Comparison of ENCODE assay signal across 27 cellular contexts in genomic region chr17:76667356-76667755, GRCh38. TPM values are rescaled to one million over a fixed set of nuclear protein-coding genes. Genes with fewer than 3 reads are reported as not detected.
DNase-seq lines count a peak whose midpoint lies in the region; ATAC-seq, FAIRE-seq and TF ChIP-seq lines count a peak whose summit lies in the region.
"Had no signal": no experiment of that assay in that cellular context is flagged by ENCODE, and none has a peak within 500 bp of the region (broad histone marks: within the 10 kb centered on the region; RNA-seq: fewer than 3 reads in every experiment).

No MANE protein-coding gene starts in this region.

- H3K27me3 Mint-ChIP-seq in type B pancreatic cell = no peaks in the 10 kb centered on the region
- H3K27me3 Mint-ChIP-seq in activated CD4-positive, alpha-beta T cell treated with anti-CD3 and anti-CD28 coated beads for 36 hours = no peaks in the 10 kb centered on the region
- peaks cover 0 to 7% (median 0%) of the 10 kb centered on the region in 5 donors for H3K27me3 Mint-ChIP-seq in naive thymus-derived CD8-positive, alpha-beta T cell

- WGBS in HepG2 (ENCODE audit: low lambda C conversion rate) = 55% methylated on average over 4 of the region's 4 CpGs
- 83% methylated on average over 3 of the region's 4 CpGs for WGBS in right lobe of liver (ENCODE audit: insufficient coverage, low coverage, low lambda C conversion rate, missing lambda C conversion rate)
- 70 to 79% methylated on average over 2 to 4 of the region's 4 CpGs for WGBS in esophagus squamous epithelium, 2 donors

- no peak overlapping the region for H3K4me3 Mint-ChIP-seq in type B pancreatic cell
- H3K4me3 Mint-ChIP-seq in activated CD4-positive, alpha-beta T cell treated with anti-CD3 and anti-CD28 coated beads for 36 hours = no peak overlapping the region
- no peak overlapping the region for H3K4me3 Mint-ChIP-seq in naive thymus-derived CD8-positive, alpha-beta T cell
- H3K4me3 Mint-ChIP-seq: CD8-positive, alpha-beta T cell had no signal

- peak overlapping the region; percentile 34 for H3K27ac Mint-ChIP-seq in type B pancreatic cell
- H3K27ac Mint-ChIP-seq in activated CD4-positive, alpha-beta T cell treated with anti-CD3 and anti-CD28 coated beads for 36 hours = no peak overlapping the region
- no peak overlapping the region for H3K27ac Mint-ChIP-seq in naive thymus-derived CD8-positive, alpha-beta T cell
- H3K27ac Mint-ChIP-seq: CD8-positive, alpha-beta T cell had no signal

- H4K20me1 ChIP-seq in HepG2 (ENCODE audit: insufficient read depth, low read length) = no peaks in the 10 kb centered on the region
- no peaks in the 10 kb centered on the region for H4K20me1 ChIP-seq in osteoblast (ENCODE audit: insufficient read depth, low read length)

- H3K9me3 Mint-ChIP-seq in type B pancreatic cell = peaks cover 6% of the 10 kb centered on the region
- H3K9me3 Mint-ChIP-seq in activated CD4-positive, alpha-beta T cell treated with anti-CD3 and anti-CD28 coated beads for 36 hours (ENCODE audit: low read depth) = no peaks in the 10 kb centered on the region
- H3K9me3 Mint-ChIP-seq in naive thymus-derived CD8-positive, alpha-beta T cell = no peaks in the 10 kb centered on the region
- H3K9me3 Mint-ChIP-seq: CD8-positive, alpha-beta T cell had no signal

- H3K27ac ChIP-seq in HepG2 (ENCODE audit: extremely low read length, insufficient read depth, low read length) (no peak overlapping the region), right lobe of liver (no peak overlapping the region), esophagus squamous epithelium (peak overlapping the region; percentile 44 to 79 (median 66)), osteoblast (ENCODE audit: low read depth, low read length) (no peak overlapping the region)
- H3K27ac ChIP-seq: PC-9 had no signal

- H3K36me3 ChIP-seq in HepG2 (replicated peaks in 1 of 2; ENCODE audit: control insufficient read depth in 1 of 2, insufficient read depth in 2 of 2, low read length in 2 of 2) (no peaks in the 10 kb centered on the region), right lobe of liver (no peaks in the 10 kb centered on the region), esophagus squamous epithelium (no peaks in the 10 kb centered on the region), osteoblast (ENCODE audit: insufficient read depth, low read length) (no peaks in the 10 kb centered on the region)

- FAIRE-seq in HepG2 (lab: Jason Lieb, UNC) = no peak
- FAIRE-seq: GM12891 had no signal

- POLR2A ChIA-PET in HepG2 (lab: Yijun Ruan, JAX) = no interaction called here
- POLR2A ChIA-PET in activated CD4-positive, alpha-beta T cell treated with anti-CD3 and anti-CD28 coated beads for 36 hours (lab: Charles Lee) = interaction anchor here (0.7 kb wide), 1 partner anchor 22 kb away, joined by 4 read pairs; no protein-coding TSS in a partner anchor
- POLR2A ChIA-PET in naive thymus-derived CD8-positive, alpha-beta T cell (lab: Charles Lee) = interaction anchor here (0.7 kb wide), 3 partner anchors 44 to 174 kb away, joined by 3 to 6 read pairs (median 3); no protein-coding TSS in a partner anchor

- peaks cover 33% of the 10 kb centered on the region for H3K4me1 ChIP-seq in HepG2 (ENCODE audit: insufficient read depth, low read length)
- peaks cover 0 to 6% (median under 1%) of the 10 kb centered on the region in 4 donors for H3K4me1 ChIP-seq in right lobe of liver
- peaks cover 5 to 60% (median 31%) of the 10 kb centered on the region in 3 donors for H3K4me1 ChIP-seq in esophagus squamous epithelium
- peaks cover 3% of the 10 kb centered on the region for H3K4me1 ChIP-seq in osteoblast (ENCODE audit: insufficient read depth, low read length)

- in situ Hi-C loops in HepG2 (cut with HindIII; ENCODE audit: extremely low pct_ligation_motif_present, low pct_unique_long_range_greater_than_20kb) = no loop called here

- TF ChIP-seq POLR2A in HepG2 (IDR thresholded peaks at IDR 0.05; ENCODE audit: insufficient read depth in 1 of 2, low read depth in 2 of 2, low read length in 2 of 2) (no peak), right lobe of liver (IDR thresholded peaks at IDR 0.05) (no peak), esophagus squamous epithelium (IDR thresholded peaks at IDR 0.05) (no peak)

- TF ChIP-seq CTCF in HepG2 (CRISPR knock-in tag; IDR thresholded peaks at IDR 0.05) = no peak
- no peak for TF ChIP-seq CTCF in right lobe of liver (IDR thresholded peaks at IDR 0.05)
- no peak for TF ChIP-seq CTCF in esophagus squamous epithelium (IDR thresholded peaks at IDR 0.05)
- no peak for TF ChIP-seq CTCF in osteoblast (IDR thresholded peaks at IDR 0.05; ENCODE audit: extremely low read depth, low read depth, low read length)
- no peak for TF ChIP-seq CTCF in type B pancreatic cell (conservative IDR thresholded peaks at IDR 0.05)

- H2AFZ ChIP-seq in HepG2 (ENCODE audit: low read length) = no peak overlapping the region
- no peak overlapping the region for H2AFZ ChIP-seq in osteoblast (ENCODE audit: low read length)
- H2AFZ ChIP-seq: PC-9 had no signal

- intact Hi-C loops in HepG2 (cut with micrococcal nuclease; ENCODE audit: unreplicated experiment) = no loop called here
- intact Hi-C loops in right lobe of liver (cut with DNase I) = no loop called here
- intact Hi-C loops in esophagus squamous epithelium (cut with DNase I) = no loop called here
- intact Hi-C loops in activated CD4-positive, alpha-beta T cell treated with anti-CD3 and anti-CD28 coated beads for 36 hours (cut with DNase I, micrococcal nuclease) = no loop called here

- TF ChIP-seq EP300 in HepG2 (IDR thresholded peaks at IDR 0.05; ENCODE audit: low read depth in 2 of 2, low read length in 2 of 2) = no peak
- TF ChIP-seq EP300 in HepG2 (CRISPR knock-in tag; IDR thresholded peaks at IDR 0.05; ENCODE audit: borderline replicate concordance) = no peak

- TF ChIP-seq RAD21 in HepG2 (CRISPR knock-in tag; IDR thresholded peaks at IDR 0.05) = no peak

- no peaks in the 10 kb centered on the region for H3K9me3 ChIP-seq in HepG2 (ENCODE audit: low read length)
- H3K9me3 ChIP-seq in right lobe of liver = no peaks in the 10 kb centered on the region
- H3K9me3 ChIP-seq in esophagus squamous epithelium = no peaks in the 10 kb centered on the region
- H3K9me3 ChIP-seq in osteoblast (ENCODE audit: low read depth, low read length) = no peaks in the 10 kb centered on the region

- no peak for DNase-seq in HepG2 (ENCODE audit: low spot score)
- DNase-seq in right lobe of liver = no peak
- DNase-seq in esophagus squamous epithelium (lab: John Stamatoyannopoulos, UW) = no peak
- peak; percentile 5 for DNase-seq in osteoblast (ENCODE audit: insufficient read length, low spot score, missing footprints)
- no peak for DNase-seq in type B pancreatic cell (ENCODE audit: extremely low spot score, unreplicated experiment)
- no peak for DNase-seq in activated CD4-positive, alpha-beta T cell treated with anti-CD3 and anti-CD28 coated beads for 36 hours
- no peak for DNase-seq in activated CD8-positive, alpha-beta memory T cell treated with anti-CD3 and anti-CD28 coated beads for 24 hours
- DNase-seq in naive thymus-derived CD8-positive, alpha-beta T cell = no peak
- DNase-seq: 8988T; AML-193; C1 segment of cervical spinal cord; Calu3; CD8-positive, alpha-beta T cell; DMS153; GOT3; KG1; NCI-H1092 treated with DMSO at 0.1 percent for 48 hours; NCI-H1436 treated with DMSO at 0.1 percent for 48 hours; NCI-H1930; NCI-H2227 treated with DMSO at 0.1 percent for 48 hours; NCI-H510A treated with DMSO at 0.1 percent for 48 hours; NCI-H748 treated with DMSO at 0.1 percent for 48 hours; PC-9; SIG-M5 had no signal

- BruUV-seq in HepG2 (replicated peaks; lab: Mats Ljungman, UMichigan) = no TSS peak

- peaks cover 35% of the 10 kb centered on the region for H3K4me1 Mint-ChIP-seq in type B pancreatic cell (ENCODE audit: unreplicated experiment)
- peaks cover 19% of the 10 kb centered on the region for H3K4me1 Mint-ChIP-seq in activated CD4-positive, alpha-beta T cell treated with anti-CD3 and anti-CD28 coated beads for 36 hours
- peaks cover 17 to 30% (median 26%) of the 10 kb centered on the region in 4 donors for H3K4me1 Mint-ChIP-seq in naive thymus-derived CD8-positive, alpha-beta T cell

- no peak overlapping the region for H3K4me3 ChIP-seq in HepG2 (replicated peaks in 1 of 3; ENCODE audit: insufficient read depth in 1 of 3, low read depth in 2 of 3, low read length in 3 of 3)
- no peak overlapping the region for H3K4me3 ChIP-seq in right lobe of liver
- no peak overlapping the region for H3K4me3 ChIP-seq in esophagus squamous epithelium
- no peak overlapping the region for H3K4me3 ChIP-seq in osteoblast (ENCODE audit: insufficient read depth, low read length)
- H3K4me3 ChIP-seq: PC-9 had no signal

- H3K4me2 ChIP-seq in HepG2 (ENCODE audit: low read depth, low read length) (peak overlapping the region; percentile 15; the same call in 1 of the 2 replicates), osteoblast (ENCODE audit: insufficient read depth, low read length) (no peak overlapping the region)
- H3K4me2 ChIP-seq: PC-9 had no signal

- H3K27me3 ChIP-seq in HepG2 (ENCODE audit: control insufficient read depth in 1 of 2, insufficient read depth in 2 of 2, low read length in 2 of 2) (no peaks in the 10 kb centered on the region; a peak in 1 of 5 replicates), right lobe of liver (no peaks in the 10 kb centered on the region), esophagus squamous epithelium (no peaks in the 10 kb centered on the region), osteoblast (ENCODE audit: insufficient read depth, low read length) (peaks cover 6% of the 10 kb centered on the region)

- no peaks in the 10 kb centered on the region for H3K36me3 Mint-ChIP-seq in type B pancreatic cell
- H3K36me3 Mint-ChIP-seq in activated CD4-positive, alpha-beta T cell treated with anti-CD3 and anti-CD28 coated beads for 36 hours (ENCODE audit: low read depth) = no peaks in the 10 kb centered on the region
- H3K36me3 Mint-ChIP-seq in naive thymus-derived CD8-positive, alpha-beta T cell = no peaks in the 10 kb centered on the region
- H3K36me3 Mint-ChIP-seq: CD8-positive, alpha-beta T cell had no signal

- no peak overlapping the region for H3K9ac ChIP-seq in HepG2 (ENCODE audit: insufficient read depth, low read depth, low read length)

- no peaks in the 10 kb centered on the region for H3K79me2 ChIP-seq in HepG2 (ENCODE audit: insufficient read depth, low read length)
- no peaks in the 10 kb centered on the region for H3K79me2 ChIP-seq in osteoblast (ENCODE audit: insufficient read depth, low read length)

- ATAC-seq in HepG2 (no peak), right lobe of liver (no peak)
- ATAC-seq in activated CD4-positive, alpha-beta T cell treated with anti-CD3 and anti-CD28 coated beads for 36 hours = no peak
- ATAC-seq in naive thymus-derived CD8-positive, alpha-beta T cell = no peak
- ATAC-seq: CD8-positive, alpha-beta T cell; HCT116 had no signal

- CTCF ChIA-PET in HepG2 (lab: Yijun Ruan, JAX; ENCODE audit: low intra/inter-chr PET ratio, low total read pairs) = no interaction called here
- CTCF ChIA-PET in activated CD4-positive, alpha-beta T cell treated with anti-CD3 and anti-CD28 coated beads for 36 hours (lab: Charles Lee) = interaction anchor here (0.5 to 1.0 kb wide), 4 partner anchors 14 to 275 kb away, joined by 3 to 4 read pairs (median 3); no protein-coding TSS in a partner anchor

RNA-seq across cellular contexts. Expression of gene ST6GALNAC1, which starts 23.8 kb away (rescaled TPM):
- total RNA-seq in HepG2 (2016; rRNA removed; fragmentation: Illumina TruSeq; extraction: Trizol) (not detected in 2 replicates), right lobe of liver (1 to 10 TPM in 1 of 6 experiments, under 1 TPM in 2, not detected in 3; 0.42 to 1.4 (median 0.62) TPM), esophagus squamous epithelium (10 to 100 TPM; 10.6 to 63.3 (median 32.7) TPM), osteoblast (0.72 TPM in 1 of 2 replicates, not detected in the other), type B pancreatic cell (ENCODE audit: low replicate concordance) (10.3 and 17.3 TPM in 2 replicates)
- not detected in 2 replicates for total RNA-seq in HepG2 (2016; cell fraction: cytosol; rRNA removed; fragmentation: Illumina TruSeq; extraction: Trizol; ENCODE audit: low read depth)
- not detected in 2 replicates for total RNA-seq in HepG2 (2016; cell fraction: insoluble cytoplasmic fraction; rRNA removed; fragmentation: Illumina TruSeq; extraction: Trizol)
- total RNA-seq in HepG2 (2016; cell fraction: membrane; rRNA removed; fragmentation: Illumina TruSeq; extraction: Trizol) = not detected in 2 replicates
- not detected in 2 replicates for total RNA-seq in HepG2 (2016; cell fraction: nucleus; rRNA removed; fragmentation: Illumina TruSeq; extraction: Trizol)
- not detected in 2 replicates for polyA plus RNA-seq in HepG2 (2011; rRNA removed)
- polyA plus RNA-seq in HepG2 (2011; cell fraction: cytosol; rRNA removed) = not detected in 2 replicates
- polyA plus RNA-seq in HepG2 (2011; cell fraction: nucleus; rRNA removed) = not detected in 2 replicates
- polyA plus RNA-seq in HepG2 (2012) = not detected in 2 replicates
- not detected in 2 replicates for polyA plus RNA-seq in HepG2 (2016; cell fraction: cytosol; fragmentation: Illumina TruSeq; extraction: Trizol; ENCODE audit: low read depth)
- not detected in 2 replicates for polyA plus RNA-seq in HepG2 (2016; cell fraction: insoluble cytoplasmic fraction; fragmentation: Illumina TruSeq; extraction: Trizol; ENCODE audit: low read depth)
- not detected in 2 replicates for polyA plus RNA-seq in HepG2 (2016; cell fraction: membrane; fragmentation: Illumina TruSeq; extraction: Trizol; ENCODE audit: low read depth)
- polyA plus RNA-seq in HepG2 (2016; cell fraction: nucleus; fragmentation: Illumina TruSeq; extraction: Trizol; ENCODE audit: insufficient read depth, low read depth) = not detected in 2 replicates
- 0.36 and 9.8 TPM in 2 replicates for polyA minus RNA-seq in HepG2 (2011; rRNA and poly(A)+ RNA removed; ENCODE audit: low replicate concordance)
- polyA minus RNA-seq in HepG2 (2011; cell fraction: cytosol; rRNA and poly(A)+ RNA removed) = not detected in 2 replicates
- polyA minus RNA-seq in HepG2 (2011; cell fraction: nucleus; rRNA and poly(A)+ RNA removed) = not detected in 2 replicates
- under 1 TPM; 0.88 to 0.89 TPM for total RNA-seq in activated CD4-positive, alpha-beta T cell treated with anti-CD3 and anti-CD28 coated beads for 36 hours
- total RNA-seq in naive thymus-derived CD8-positive, alpha-beta T cell = not detected
- polyA plus RNA-seq in naive thymus-derived CD8-positive, alpha-beta T cell = under 1 TPM in 2 of 3 donors, not detected in 1; 0.07 to 0.52 TPM
- total RNA-seq: CD8-positive, alpha-beta T cell; G401 had no signal

RNA-seq across cellular contexts. Expression of gene MXRA7, which starts 43.4 kb away (rescaled TPM):
- total RNA-seq in HepG2 (2016; rRNA removed; fragmentation: Illumina TruSeq; extraction: Trizol) (28.0 and 44.8 TPM in 2 replicates), right lobe of liver (10 to 100 TPM in 5 of 6 experiments, 1 to 10 TPM in 1; 7.7 to 25.4 (median 15.3) TPM), esophagus squamous epithelium (100 to 1,000 TPM in 1 of 4 donors, 10 to 100 TPM in 3; 11.0 to 116 (median 39.2) TPM), osteoblast (352 and 388 TPM in 2 replicates), type B pancreatic cell (ENCODE audit: low replicate concordance) (43.4 and 75.0 TPM in 2 replicates)
- 22.8 and 24.5 TPM in 2 replicates for total RNA-seq in HepG2 (2016; cell fraction: cytosol; rRNA removed; fragmentation: Illumina TruSeq; extraction: Trizol; ENCODE audit: low read depth)
- total RNA-seq in HepG2 (2016; cell fraction: insoluble cytoplasmic fraction; rRNA removed; fragmentation: Illumina TruSeq; extraction: Trizol) = 30.0 and 44.9 TPM in 2 replicates
- total RNA-seq in HepG2 (2016; cell fraction: membrane; rRNA removed; fragmentation: Illumina TruSeq; extraction: Trizol) = 51.0 and 58.7 TPM in 2 replicates
- 30.0 and 37.9 TPM in 2 replicates for total RNA-seq in HepG2 (2016; cell fraction: nucleus; rRNA removed; fragmentation: Illumina TruSeq; extraction: Trizol)
- 112 and 139 TPM in 2 replicates for polyA plus RNA-seq in HepG2 (2011; rRNA removed)
- 75.0 and 131 TPM in 2 replicates for polyA plus RNA-seq in HepG2 (2011; cell fraction: cytosol; rRNA removed)
- 36.3 and 45.0 TPM in 2 replicates for polyA plus RNA-seq in HepG2 (2011; cell fraction: nucleus; rRNA removed)
- polyA plus RNA-seq in HepG2 (2012) = 131 and 138 TPM in 2 replicates
- polyA plus RNA-seq in HepG2 (2016; cell fraction: cytosol; fragmentation: Illumina TruSeq; extraction: Trizol; ENCODE audit: low read depth) = 36.6 and 41.1 TPM in 2 replicates
- polyA plus RNA-seq in HepG2 (2016; cell fraction: insoluble cytoplasmic fraction; fragmentation: Illumina TruSeq; extraction: Trizol; ENCODE audit: low read depth) = 37.7 and 42.0 TPM in 2 replicates
- 56.2 and 59.4 TPM in 2 replicates for polyA plus RNA-seq in HepG2 (2016; cell fraction: membrane; fragmentation: Illumina TruSeq; extraction: Trizol; ENCODE audit: low read depth)
- 59.5 and 60.5 TPM in 2 replicates for polyA plus RNA-seq in HepG2 (2016; cell fraction: nucleus; fragmentation: Illumina TruSeq; extraction: Trizol; ENCODE audit: insufficient read depth, low read depth)
- polyA minus RNA-seq in HepG2 (2011; rRNA and poly(A)+ RNA removed; ENCODE audit: low replicate concordance) = 21.9 and 76.0 TPM in 2 replicates
- 38.4 and 70.8 TPM in 2 replicates for polyA minus RNA-seq in HepG2 (2011; cell fraction: cytosol; rRNA and poly(A)+ RNA removed)
- polyA minus RNA-seq in HepG2 (2011; cell fraction: nucleus; rRNA and poly(A)+ RNA removed) = 18.8 and 29.5 TPM in 2 replicates
- total RNA-seq in activated CD4-positive, alpha-beta T cell treated with anti-CD3 and anti-CD28 coated beads for 36 hours = 10 to 100 TPM; 18.4 to 20.2 TPM
- 10 to 100 TPM; 13.9 to 16.3 TPM for total RNA-seq in naive thymus-derived CD8-positive, alpha-beta T cell
- 10 to 100 TPM in 1 of 3 donors, 1 to 10 TPM in 2; 2.2 to 25.3 (median 5.4) TPM for polyA plus RNA-seq in naive thymus-derived CD8-positive, alpha-beta T cell

RNA-seq across cellular contexts. Expression of gene JMJD6, which starts 59.0 kb away (rescaled TPM):
- total RNA-seq in HepG2 (2016; rRNA removed; fragmentation: Illumina TruSeq; extraction: Trizol) (41.0 and 49.1 TPM in 2 replicates), right lobe of liver (10 to 100 TPM in 5 of 6 experiments, 1 to 10 TPM in 1; 10.0 to 15.8 (median 11.1) TPM), esophagus squamous epithelium (10 to 100 TPM; 13.0 to 17.2 (median 16.7) TPM), osteoblast (18.8 and 21.5 TPM in 2 replicates), type B pancreatic cell (ENCODE audit: low replicate concordance) (23.6 and 35.4 TPM in 2 replicates)
- total RNA-seq in HepG2 (2016; cell fraction: cytosol; rRNA removed; fragmentation: Illumina TruSeq; extraction: Trizol; ENCODE audit: low read depth) = 9.7 and 10.0 TPM in 2 replicates
- 41.7 and 48.0 TPM in 2 replicates for total RNA-seq in HepG2 (2016; cell fraction: insoluble cytoplasmic fraction; rRNA removed; fragmentation: Illumina TruSeq; extraction: Trizol)
- total RNA-seq in HepG2 (2016; cell fraction: membrane; rRNA removed; fragmentation: Illumina TruSeq; extraction: Trizol) = 15.3 and 17.9 TPM in 2 replicates
- 24.8 and 26.0 TPM in 2 replicates for total RNA-seq in HepG2 (2016; cell fraction: nucleus; rRNA removed; fragmentation: Illumina TruSeq; extraction: Trizol)
- polyA plus RNA-seq in HepG2 (2011; rRNA removed) = 33.6 and 36.0 TPM in 2 replicates
- polyA plus RNA-seq in HepG2 (2011; cell fraction: cytosol; rRNA removed) = 25.2 and 31.5 TPM in 2 replicates
- polyA plus RNA-seq in HepG2 (2011; cell fraction: nucleus; rRNA removed) = 43.8 and 48.7 TPM in 2 replicates
- 37.4 and 57.9 TPM in 2 replicates for polyA plus RNA-seq in HepG2 (2012)
- 7.4 and 7.7 TPM in 2 replicates for polyA plus RNA-seq in HepG2 (2016; cell fraction: cytosol; fragmentation: Illumina TruSeq; extraction: Trizol; ENCODE audit: low read depth)
- 47.9 and 48.6 TPM in 2 replicates for polyA plus RNA-seq in HepG2 (2016; cell fraction: insoluble cytoplasmic fraction; fragmentation: Illumina TruSeq; extraction: Trizol; ENCODE audit: low read depth)
- 11.8 and 11.9 TPM in 2 replicates for polyA plus RNA-seq in HepG2 (2016; cell fraction: membrane; fragmentation: Illumina TruSeq; extraction: Trizol; ENCODE audit: low read depth)
- 37.6 and 45.3 TPM in 2 replicates for polyA plus RNA-seq in HepG2 (2016; cell fraction: nucleus; fragmentation: Illumina TruSeq; extraction: Trizol; ENCODE audit: insufficient read depth, low read depth)
- 14.9 and 21.3 TPM in 2 replicates for polyA minus RNA-seq in HepG2 (2011; rRNA and poly(A)+ RNA removed; ENCODE audit: low replicate concordance)
- 13.4 and 16.7 TPM in 2 replicates for polyA minus RNA-seq in HepG2 (2011; cell fraction: cytosol; rRNA and poly(A)+ RNA removed)
- 10.3 and 15.4 TPM in 2 replicates for polyA minus RNA-seq in HepG2 (2011; cell fraction: nucleus; rRNA and poly(A)+ RNA removed)
- 10 to 100 TPM; 51.3 to 65.5 TPM for total RNA-seq in activated CD4-positive, alpha-beta T cell treated with anti-CD3 and anti-CD28 coated beads for 36 hours
- 10 to 100 TPM; 36.6 to 37.8 TPM for total RNA-seq in naive thymus-derived CD8-positive, alpha-beta T cell
- 10 to 100 TPM; 10.2 to 34.2 (median 14.4) TPM for polyA plus RNA-seq in naive thymus-derived CD8-positive, alpha-beta T cell

RNA-seq across cellular contexts. Expression of gene METTL23, which starts 59.3 kb away (rescaled TPM):
- 39.7 and 39.9 TPM in 2 replicates for total RNA-seq in HepG2 (2016; rRNA removed; fragmentation: Illumina TruSeq; extraction: Trizol)
- total RNA-seq in HepG2 (2016; cell fraction: cytosol; rRNA removed; fragmentation: Illumina TruSeq; extraction: Trizol; ENCODE audit: low read depth) = 13.8 and 15.1 TPM in 2 replicates
- 40.1 and 40.8 TPM in 2 replicates for total RNA-seq in HepG2 (2016; cell fraction: insoluble cytoplasmic fraction; rRNA removed; fragmentation: Illumina TruSeq; extraction: Trizol)
- total RNA-seq in HepG2 (2016; cell fraction: membrane; rRNA removed; fragmentation: Illumina TruSeq; extraction: Trizol) = 23.4 and 26.9 TPM in 2 replicates
- 28.8 and 32.4 TPM in 2 replicates for total RNA-seq in HepG2 (2016; cell fraction: nucleus; rRNA removed; fragmentation: Illumina TruSeq; extraction: Trizol)
- 85.4 and 104 TPM in 2 replicates for polyA plus RNA-seq in HepG2 (2011; rRNA removed)
- 54.2 and 65.9 TPM in 2 replicates for polyA plus RNA-seq in HepG2 (2011; cell fraction: cytosol; rRNA removed)
- polyA plus RNA-seq in HepG2 (2011; cell fraction: nucleus; rRNA removed) = 68.9 and 70.3 TPM in 2 replicates
- 49.3 and 49.6 TPM in 2 replicates for polyA plus RNA-seq in HepG2 (2012)
- polyA plus RNA-seq in HepG2 (2016; cell fraction: cytosol; fragmentation: Illumina TruSeq; extraction: Trizol; ENCODE audit: low read depth) = 16.6 and 18.6 TPM in 2 replicates
- 45.5 and 51.2 TPM in 2 replicates for polyA plus RNA-seq in HepG2 (2016; cell fraction: insoluble cytoplasmic fraction; fragmentation: Illumina TruSeq; extraction: Trizol; ENCODE audit: low read depth)
- 22.2 and 23.6 TPM in 2 replicates for polyA plus RNA-seq in HepG2 (2016; cell fraction: membrane; fragmentation: Illumina TruSeq; extraction: Trizol; ENCODE audit: low read depth)
- polyA plus RNA-seq in HepG2 (2016; cell fraction: nucleus; fragmentation: Illumina TruSeq; extraction: Trizol; ENCODE audit: insufficient read depth, low read depth) = 60.8 and 67.8 TPM in 2 replicates
- polyA minus RNA-seq in HepG2 (2011; rRNA and poly(A)+ RNA removed; ENCODE audit: low replicate concordance) = 23.4 and 37.2 TPM in 2 replicates
- polyA minus RNA-seq in HepG2 (2011; cell fraction: cytosol; rRNA and poly(A)+ RNA removed) = 17.2 and 17.6 TPM in 2 replicates
- 17.6 and 22.6 TPM in 2 replicates for polyA minus RNA-seq in HepG2 (2011; cell fraction: nucleus; rRNA and poly(A)+ RNA removed)
- total RNA-seq in right lobe of liver = 10 to 100 TPM; 16.0 to 25.0 (median 18.7) TPM
- 10 to 100 TPM; 14.6 to 33.0 (median 24.7) TPM for total RNA-seq in esophagus squamous epithelium
- total RNA-seq in osteoblast = 25.7 and 28.6 TPM in 2 replicates
- 27.5 and 28.2 TPM in 2 replicates for total RNA-seq in type B pancreatic cell (ENCODE audit: low replicate concordance)
- total RNA-seq in activated CD4-positive, alpha-beta T cell treated with anti-CD3 and anti-CD28 coated beads for 36 hours = 10 to 100 TPM; 18.9 to 25.3 TPM
- 10 to 100 TPM; 86.2 to 86.9 TPM for total RNA-seq in naive thymus-derived CD8-positive, alpha-beta T cell
- 100 to 1,000 TPM; 140 to 154 (median 146) TPM for polyA plus RNA-seq in naive thymus-derived CD8-positive, alpha-beta T cell

Comparison
In these comparisons a context has a peak if more than half of its experiments do, and no peak if none do; other contexts are left out.
1. H3K27ac ChIP-seq: peak in esophagus squamous epithelium (4 of 4); none in HepG2 (single experiment), right lobe of liver (0 of 3) and osteoblast (single experiment).